In genomic region chr20:47672886-47673670, GRCh38 we compare ENCODE assay signal across 19 cellular contexts.
"Had no signal": no experiment of that assay in that cellular context is flagged by ENCODE, and none has a peak within 500 bp of the region (broad histone marks: within the 10 kb centered on the region; RNA-seq: fewer than 3 reads in every experiment).

No MANE protein-coding gene starts in this region.

- ATAC-seq: activated CD4-positive, CD25-positive, alpha-beta regulatory T cell treated with anti-CD3 and anti-CD28 coated beads, Interleukin-2, amount 50 U/mL, for 24 hours; activated naive CD4-positive, alpha-beta T cell treated with anti-CD3 and anti-CD28 coated beads, Interleukin-2, amount 50 U/mL, for 72 hours; lower lobe of right lung had no signal

- H3K27me3 ChIP-seq: brain microvascular endothelial cell, tibial artery had no signal

- H3K9me3 ChIP-seq: lower lobe of right lung, tibial artery had no signal

- FAIRE-seq: endothelial cell of umbilical vein had no signal

- DNase-seq: activated gamma-delta T cell; activated T-cell treated with anti-CD3 and anti-CD28 coated beads, Interleukin-2, amount 50 U/mL, for 1 hour; anterior cingulate cortex; brain microvascular endothelial cell; effector CD4-positive, alpha-beta T cell; foreskin fibroblast; lower lobe of right lung; stimulated activated CD4-positive, alpha-beta T cell treated with anti-CD3 and anti-CD28 coated beads, Interleukin-4, amount 100 ng/mL, for 1 hour; stimulated activated naive CD4-positive, alpha-beta T cell; T-helper 9 cell had no signal

- H3K4me1 ChIP-seq: lower lobe of right lung, parathyroid adenoma, tibial artery had no signal

- H3K36me3 ChIP-seq: brain microvascular endothelial cell had no signal

- H3K4me3 Mint-ChIP-seq: central memory CD8-positive, alpha-beta T cell; mesothelial cell of epicardium; neural crest cell had no signal

- H3K27ac ChIP-seq: brain microvascular endothelial cell, coronary artery, lower lobe of right lung, parathyroid adenoma, tibial artery had no signal

- H3K4me3 ChIP-seq: coronary artery, lower lobe of right lung, tibial artery had no signal

- H3K36me3 Mint-ChIP-seq: activated naive CD4-positive, alpha-beta T cell treated with anti-CD3 and anti-CD28 coated beads, Interleukin-2, amount 50 U/mL, for 72 hours had no signal

- H3K27me3 Mint-ChIP-seq: central memory CD8-positive, alpha-beta T cell had no signal

- H3K27ac Mint-ChIP-seq: mesothelial cell of epicardium had no signal

- H3K9me3 Mint-ChIP-seq: activated naive CD4-positive, alpha-beta T cell treated with anti-CD3 and anti-CD28 coated beads, Interleukin-2, amount 50 U/mL, for 72 hours; central memory CD8-positive, alpha-beta T cell; mesothelial cell of epicardium; neural crest cell had no signal
